11 cellular contexts compared by ENCODE assay signal in the genomic region with DNA sequence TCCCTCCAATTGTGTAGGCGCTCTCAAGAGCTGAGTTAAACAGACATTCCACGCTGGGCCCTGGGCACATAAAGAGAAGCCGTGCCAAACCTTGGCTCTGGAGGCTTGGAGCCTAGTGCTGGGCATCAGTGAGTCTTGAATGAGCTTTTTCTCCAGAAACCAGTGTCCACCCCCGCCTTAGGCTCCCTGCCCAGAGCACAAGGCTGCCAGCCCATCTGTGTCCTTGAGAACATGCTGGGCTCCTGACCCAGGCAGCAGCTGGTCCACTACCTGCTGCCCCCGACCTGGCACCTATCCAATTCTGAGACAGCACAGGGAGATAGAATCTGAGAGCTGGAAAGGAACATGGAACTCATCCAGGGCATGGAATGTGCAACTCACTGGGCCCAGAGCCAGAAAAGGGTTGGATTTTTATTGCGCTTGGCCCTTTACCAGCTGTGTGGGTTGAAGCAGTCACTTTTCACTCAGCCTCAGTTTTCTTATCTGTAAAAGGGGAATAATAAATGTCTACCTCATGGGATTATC.
DNase-seq lines count a peak whose midpoint lies in the region; FAIRE-seq and TF ChIP-seq lines count a peak whose summit lies in the region.
"Had no signal": no experiment of that assay in that cellular context is flagged by ENCODE, and none has a peak within 500 bp of the region (broad histone marks: within the 10 kb centered on the region; RNA-seq: fewer than 3 reads in every experiment).

No MANE protein-coding gene starts in this region.

- H3K4me1 ChIP-seq in hepatocyte (ENCODE audit: insufficient read depth) = no peaks in the 10 kb centered on the region

- no peaks in the 10 kb centered on the region for H3K4me1 Mint-ChIP-seq in activated T-cell treated with anti-CD3 and anti-CD28 coated beads, Interleukin-2, amount 50 U/mL, for 24 hours (ENCODE audit: low read depth)
- H3K4me1 Mint-ChIP-seq: CD4-positive, alpha-beta memory T cell; central memory CD8-positive, alpha-beta T cell had no signal

- H3K27ac Mint-ChIP-seq in activated T-cell treated with anti-CD3 and anti-CD28 coated beads, Interleukin-2, amount 50 U/mL, for 24 hours = no peak overlapping the region
- H3K27ac Mint-ChIP-seq: CD4-positive, alpha-beta memory T cell had no signal

- H3K36me3 Mint-ChIP-seq in activated T-cell treated with anti-CD3 and anti-CD28 coated beads, Interleukin-2, amount 50 U/mL, for 24 hours (ENCODE audit: low read depth) = no peaks in the 10 kb centered on the region

- peak; percentile 96 for DNase-seq in COR-L47 (lab: John Stamatoyannopoulos, UW)
- peak; percentile 94 for DNase-seq in MG63
- DNase-seq in RCC 7860 (ENCODE audit: low spot score) = peak; percentile 30
- peak; percentile 31 for DNase-seq in hepatocyte (ENCODE audit: low spot score)
- no peak for DNase-seq in central memory CD4-positive, alpha-beta T cell
- no peak for DNase-seq in activated CD8-positive, alpha-beta memory T cell treated with anti-CD3 and anti-CD28 coated beads for 24 hours
- DNase-seq in activated T-cell treated with anti-CD3 and anti-CD28 coated beads, Interleukin-2, amount 50 U/mL, for 24 hours = no peak
- DNase-seq in NCI-H1048 (lab: John Stamatoyannopoulos, UW) = no peak
- DNase-seq: CD4-positive, alpha-beta memory T cell; NCI-H187 treated with DMSO at 0.1 percent for 48 hours had no signal

- no peaks in the 10 kb centered on the region for H3K9me2 ChIP-seq in hepatocyte (replicated peaks; ENCODE audit: insufficient read depth)

- H3K4me3 Mint-ChIP-seq in activated T-cell treated with anti-CD3 and anti-CD28 coated beads, Interleukin-2, amount 50 U/mL, for 24 hours = no peak overlapping the region
- H3K4me3 Mint-ChIP-seq: CD4-positive, alpha-beta memory T cell; central memory CD8-positive, alpha-beta T cell had no signal

- H3K9me3 Mint-ChIP-seq in activated T-cell treated with anti-CD3 and anti-CD28 coated beads, Interleukin-2, amount 50 U/mL, for 24 hours = no peaks in the 10 kb centered on the region
- H3K9me3 Mint-ChIP-seq: central memory CD8-positive, alpha-beta T cell had no signal

- FAIRE-seq in RCC 7860 (lab: Jason Lieb, UNC) = no peak

- no peaks in the 10 kb centered on the region for H4K20me1 ChIP-seq in hepatocyte (ENCODE audit: insufficient read depth, poor library complexity, severe bottlenecking)

- H3K27me3 ChIP-seq in MG63 (peaks cover 16% of the 10 kb centered on the region), hepatocyte (peaks cover 31% of the 10 kb centered on the region)

- no peak overlapping the region for H3K4me3 ChIP-seq in MG63
- H3K4me3 ChIP-seq in hepatocyte = no peak overlapping the region

- H3K9me3 ChIP-seq in MG63 (peaks cover 9% of the 10 kb centered on the region), hepatocyte (ENCODE audit: low read depth) (no peaks in the 10 kb centered on the region)

- no peak overlapping the region for H3K4me2 ChIP-seq in hepatocyte

- 76% methylated on average over 6 of the region's 6 CpGs for WGBS in hepatocyte (ENCODE audit: low lambda C conversion rate, missing lambda C conversion rate)

- no peak overlapping the region for H3K27ac ChIP-seq in hepatocyte

- TF ChIP-seq CTCF in hepatocyte (IDR thresholded peaks at IDR 0.05; ENCODE audit: poor library complexity) = no peak

- H3K36me3 ChIP-seq in MG63 = no peaks in the 10 kb centered on the region
- no peaks in the 10 kb centered on the region for H3K36me3 ChIP-seq in hepatocyte (replicated peaks; ENCODE audit: insufficient read depth, low read depth)

- no peak overlapping the region for H2AFZ ChIP-seq in hepatocyte

- no peaks in the 10 kb centered on the region for H3K79me2 ChIP-seq in hepatocyte

- peaks cover 43% of the 10 kb centered on the region for H3K27me3 Mint-ChIP-seq in activated T-cell treated with anti-CD3 and anti-CD28 coated beads, Interleukin-2, amount 50 U/mL, for 24 hours

Comparison
In these comparisons a context has a peak if more than half of its experiments do, and no peak if none do; other contexts are left out.
1. DNase-seq: peak in COR-L47 (single experiment), MG63 (single experiment), RCC 7860 (single experiment) and hepatocyte (single experiment); none in central memory CD4-positive, alpha-beta T cell (single experiment), activated CD8-positive, alpha-beta memory T cell treated with anti-CD3 and anti-CD28 coated beads for 24 hours (single experiment), activated T-cell treated with anti-CD3 and anti-CD28 coated beads, Interleukin-2, amount 50 U/mL, for 24 hours (single experiment) and NCI-H1048 (single experiment).